13 cellular contexts compared by ENCODE assay signal in the genomic region with DNA sequence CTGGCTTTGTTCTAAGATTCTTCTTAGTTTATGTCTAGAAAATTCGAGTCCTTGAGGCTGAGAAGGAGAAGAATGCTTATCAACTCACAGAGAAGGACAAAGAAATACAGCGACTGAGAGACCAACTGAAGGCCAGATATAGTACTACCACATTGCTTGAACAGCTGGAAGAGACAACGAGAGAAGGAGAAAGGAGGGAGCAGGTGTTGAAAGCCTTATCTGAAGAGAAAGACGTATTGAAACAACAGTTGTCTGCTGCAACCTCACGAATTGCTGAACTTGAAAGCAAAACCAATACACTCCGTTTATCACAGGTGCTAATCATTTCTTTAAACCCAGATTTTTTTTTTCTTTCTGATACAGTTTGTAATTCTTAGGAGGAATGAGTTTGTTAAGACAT. TPM values are rescaled to one million over a fixed set of nuclear protein-coding genes. Genes with fewer than 3 reads are reported as not detected.
DNase-seq lines count a peak whose midpoint lies in the region; ATAC-seq, FAIRE-seq and TF ChIP-seq lines count a peak whose summit lies in the region.
"Had no signal": no experiment of that assay in that cellular context is flagged by ENCODE, and none has a peak within 500 bp of the region (broad histone marks: within the 10 kb centered on the region; RNA-seq: fewer than 3 reads in every experiment).

No MANE protein-coding gene starts in this region.

- H3K27ac ChIP-seq in cardiac muscle cell (peak overlapping the region; percentile 78), left ventricle myocardium inferior (replicated peaks) (no peak overlapping the region)
- H3K27ac ChIP-seq: adrenal gland; BLaER1 treated with 17β-estradiol and CSF1 and Interleukin-3, amounts not matched to agents 10 nM and 100 nM had no signal

- H3K9me3 ChIP-seq in cardiac muscle cell (ENCODE audit: low read depth) (no peaks in the 10 kb centered on the region), left ventricle myocardium inferior (replicated peaks) (no peaks in the 10 kb centered on the region), Loucy (ENCODE audit: insufficient read depth, low read depth, low read length) (no peaks in the 10 kb centered on the region)
- H3K9me3 ChIP-seq: adrenal gland; BLaER1 treated with 17β-estradiol and CSF1 and Interleukin-3, amounts not matched to agents 10 nM and 100 nM had no signal

- TF ChIP-seq CTCF in cardiac muscle cell (IDR thresholded peaks at IDR 0.05; ENCODE audit: low read depth, low read length) (no peak), left ventricle myocardium inferior (IDR thresholded peaks at IDR 0.05; ENCODE audit: borderline replicate concordance) (no peak), Loucy (conservative IDR thresholded peaks at IDR 0.05; ENCODE audit: low read length) (no peak), foreskin fibroblast (IDR thresholded peaks at IDR 0.05; ENCODE audit: low read depth, low read length) (no peak)

- TF ChIP-seq POLR2A in H54 (IDR thresholded peaks at IDR 0.05; ENCODE audit: low read depth, low read length): no peak

- DNase-seq in cardiac muscle cell (ENCODE audit: low read depth in 1 of 2, low spot score in 1 of 2) (peak; percentile 38 to 67), left ventricle myocardium inferior (no peak), H54 (ENCODE audit: insufficient read length, low spot score) (no peak), foreskin fibroblast (no peak), Ammon's horn (ENCODE audit: low spot score) (no peak)
- no peak for DNase-seq in activated CD8-positive, alpha-beta memory T cell treated with anti-CD3 and anti-CD28 coated beads for 24 hours
- DNase-seq: adrenal gland, NCI-H82 had no signal

- no peak for ATAC-seq in GM19463 (IDR thresholded peaks at IDR 0.05; ENCODE audit: unreplicated experiment)

- H3K4me1 ChIP-seq in cardiac muscle cell (ENCODE audit: low read depth) (peaks cover 23% of the 10 kb centered on the region), left ventricle myocardium inferior (no peaks in the 10 kb centered on the region), Loucy (ENCODE audit: insufficient read depth, low read length, poor library complexity, severe bottlenecking) (peaks cover 46% of the 10 kb centered on the region)
- H3K4me1 ChIP-seq: adrenal gland had no signal

- H3F3A ChIP-seq in Loucy (ENCODE audit: low read depth): no peaks in the 10 kb centered on the region

- peaks cover 52% of the 10 kb centered on the region for H3K79me2 ChIP-seq in Loucy (ENCODE audit: insufficient read depth, low read length)

- H3K4me3 ChIP-seq in cardiac muscle cell (no peak overlapping the region), left ventricle myocardium inferior (no peak overlapping the region), Loucy (ENCODE audit: low read length, poor library complexity, severe bottlenecking) (peak overlapping the region; percentile 49), foreskin fibroblast (ENCODE audit: low read depth in 1 of 2, low read length in 2 of 2) (no peak overlapping the region)
- H3K4me3 ChIP-seq: adrenal gland; BLaER1 treated with 17β-estradiol and CSF1 and Interleukin-3, amounts not matched to agents 10 nM and 100 nM; skin epidermis had no signal

- intact Hi-C loops in left ventricle myocardium inferior (cut with micrococcal nuclease): no loop called here

- H3K9me2 ChIP-seq in Loucy (replicated peaks; ENCODE audit: low read depth, low read length): no peaks in the 10 kb centered on the region

- H3K36me3 ChIP-seq in cardiac muscle cell (no peaks in the 10 kb centered on the region), left ventricle myocardium inferior (no peaks in the 10 kb centered on the region), Loucy (ENCODE audit: insufficient read depth, low read length) (peaks cover 35% of the 10 kb centered on the region)
- H3K36me3 ChIP-seq: adrenal gland had no signal

- peaks cover 21% of the 10 kb centered on the region for H4K20me1 ChIP-seq in Loucy (ENCODE audit: insufficient read depth, low read length, poor library complexity, severe bottlenecking)

- no peak overlapping the region for H2AFZ ChIP-seq in Loucy (ENCODE audit: low read length)

- no peak overlapping the region for H3K9ac ChIP-seq in Loucy (ENCODE audit: low read depth, low read length, poor library complexity, severe bottlenecking)
- H3K9ac ChIP-seq: BLaER1 treated with 17β-estradiol and CSF1 and Interleukin-3, amounts not matched to agents 10 nM and 100 nM had no signal

- H3K4me2 ChIP-seq in Loucy (ENCODE audit: low read depth, low read length, poor library complexity, severe bottlenecking): peak overlapping the region; percentile 71

- FAIRE-seq in H54 (lab: Jason Lieb, UNC): peak; percentile 91
- FAIRE-seq: TTC549 had no signal

- H3K27me3 ChIP-seq in cardiac muscle cell: no peaks in the 10 kb centered on the region
- no peaks in the 10 kb centered on the region for H3K27me3 ChIP-seq in left ventricle myocardium inferior (ENCODE audit: low read depth)
- H3K27me3 ChIP-seq in Loucy (ENCODE audit: insufficient read depth, low read length, poor library complexity, severe bottlenecking): no peaks in the 10 kb centered on the region
- H3K27me3 ChIP-seq: adrenal gland; BLaER1 treated with 17β-estradiol and CSF1 and Interleukin-3, amounts not matched to agents 10 nM and 100 nM had no signal

RNA-seq across cellular contexts. Expression of gene CEP55, which starts 6.7 kb away (rescaled TPM):
- total RNA-seq in cardiac muscle cell: 2.8 and 23.8 TPM in 2 replicates
- polyA plus RNA-seq in cardiac muscle cell: 3.1 and 25.9 TPM in 2 replicates
- 0.66 TPM for total RNA-seq in left ventricle myocardium inferior

RNA-seq across cellular contexts. Expression of gene MYOF, which starts 20.9 kb away (rescaled TPM):
- total RNA-seq in cardiac muscle cell (18.1 and 22.4 TPM in 2 replicates), left ventricle myocardium inferior (43.6 TPM)
- 9.6 and 13.4 TPM in 2 replicates for polyA plus RNA-seq in cardiac muscle cell

Comparison
In these comparisons a context has a peak if more than half of its experiments do, and no peak if none do; other contexts are left out.
1. DNase-seq: peak in cardiac muscle cell (2 of 2); none in left ventricle myocardium inferior (single experiment), H54 (single experiment), foreskin fibroblast (0 of 2), activated CD8-positive, alpha-beta memory T cell treated with anti-CD3 and anti-CD28 coated beads for 24 hours (single experiment) and Ammon's horn (single experiment).